Comparison of ENCODE assay signal across 9 cellular contexts in genomic region chr5:136192526-136193395, GRCh38. TPM values are rescaled to one million over a fixed set of nuclear protein-coding genes. Genes with fewer than 3 reads are reported as not detected.
DNase-seq lines count a peak whose midpoint lies in the region; ATAC-seq and TF ChIP-seq lines count a peak whose summit lies in the region.
"Had no signal": no experiment of that assay in that cellular context is flagged by ENCODE, and none has a peak within 500 bp of the region (broad histone marks: within the 10 kb centered on the region; RNA-seq: fewer than 3 reads in every experiment).

Gene SMIM32, minus strand, starts transcription at chr5:136193162. Its CDS starts 638 bp downstream, at chr5:136192524.

- DNase-seq in NCI-H1417 (lab: John Stamatoyannopoulos, UW) (peak in 2 of 3 experiments; percentile 53 to 67), NCI-H1417 treated with DMSO at 0.1 percent for 48 hours (lab: John Stamatoyannopoulos, UW) (no peak), brain microvascular endothelial cell (no peak), left kidney (ENCODE audit: low read depth, low spot score) (peak; percentile 87), suprapubic skin (ENCODE audit: low spot score in 2 of 2) (no peak)
- no peak for DNase-seq in activated T-helper 2 cell treated with anti-CD3 and anti-CD28 coated beads, Interferon-gamma antibody, Interleukin-2, Interleukin-4, amounts not matched to agents 10 μg/mL and 5 μg/mL and 100 μg/mL, durations not matched to agents 14 hours and 24 hours and 36 hours (ENCODE audit: low spot score)

- TF ChIP-seq EP300 in suprapubic skin (IDR thresholded peaks at IDR 0.05), result no peak

- H3K27ac ChIP-seq in brain microvascular endothelial cell (no peak within 1 kb of the TSS), suprapubic skin (no peak within 1 kb of the TSS)
- H3K27ac ChIP-seq: A549 had no signal

- no peak for ATAC-seq in HG02840 (IDR thresholded peaks at IDR 0.05; ENCODE audit: low FRiP score, unreplicated experiment)
- ATAC-seq in HG02981 (IDR thresholded peaks at IDR 0.05; ENCODE audit: unreplicated experiment), result no peak

- TF ChIP-seq POLR2A in suprapubic skin (IDR thresholded peaks at IDR 0.05), result no peak

- no peaks in the 10 kb centered on the region for H3K4me1 Mint-ChIP-seq in activated T-helper 2 cell treated with anti-CD3 and anti-CD28 coated beads, Interferon-gamma antibody, Interleukin-2, Interleukin-4, amounts not matched to agents 10 μg/mL and 5 μg/mL and 100 μg/mL, durations not matched to agents 14 hours and 24 hours and 36 hours (ENCODE audit: low read depth)

- TF ChIP-seq CTCF in brain microvascular endothelial cell (IDR thresholded peaks at IDR 0.05; ENCODE audit: low read depth, low read length, missing control alignments) (no peak), suprapubic skin (IDR thresholded peaks at IDR 0.05) (no peak)

- in situ Hi-C loops in brain microvascular endothelial cell (cut with HindIII; ENCODE audit: low pct_ligation_motif_present, low sequenced_read_pairs), result loop anchor here (25.0 kb wide), 1 partner anchor 305 kb away; the partner anchor contains the start of gene IL9

- WGBS in suprapubic skin, result 1% methylated on average over 31 of the region's 82 CpGs

- H3K4me3 Mint-ChIP-seq in activated T-helper 2 cell treated with anti-CD3 and anti-CD28 coated beads, Interferon-gamma antibody, Interleukin-2, Interleukin-4, amounts not matched to agents 10 μg/mL and 5 μg/mL and 100 μg/mL, durations not matched to agents 14 hours and 24 hours and 36 hours (ENCODE audit: low read depth), result no peak within 1 kb of the TSS

- H3K27me3 ChIP-seq in brain microvascular endothelial cell (replicated peaks) (peaks cover 33% of the 10 kb centered on the region), suprapubic skin (peaks cover 31% of the 10 kb centered on the region)

- H3K36me3 ChIP-seq in brain microvascular endothelial cell (replicated peaks), result no peaks in the 10 kb centered on the region
- peaks cover 10% of the 10 kb centered on the region for H3K36me3 ChIP-seq in suprapubic skin

- no peaks in the 10 kb centered on the region for H3K9me3 Mint-ChIP-seq in activated T-helper 2 cell treated with anti-CD3 and anti-CD28 coated beads, Interferon-gamma antibody, Interleukin-2, Interleukin-4, amounts not matched to agents 10 μg/mL and 5 μg/mL and 100 μg/mL, durations not matched to agents 14 hours and 24 hours and 36 hours

- H3K4me1 ChIP-seq in suprapubic skin, result peaks cover 27% of the 10 kb centered on the region
- H3K4me1 ChIP-seq: A549 had no signal

- peaks cover 41% of the 10 kb centered on the region for H3K27me3 Mint-ChIP-seq in activated T-helper 2 cell treated with anti-CD3 and anti-CD28 coated beads, Interferon-gamma antibody, Interleukin-2, Interleukin-4, amounts not matched to agents 10 μg/mL and 5 μg/mL and 100 μg/mL, durations not matched to agents 14 hours and 24 hours and 36 hours (ENCODE audit: low read depth)

- intact Hi-C loops in activated T-helper 2 cell treated with anti-CD3 and anti-CD28 coated beads, Interferon-gamma antibody, Interleukin-2, Interleukin-4, amounts not matched to agents 10 μg/mL and 5 μg/mL and 100 μg/mL, durations not matched to agents 14 hours and 24 hours and 36 hours (cut with micrococcal nuclease), result no loop called here

- peak within 1 kb of the TSS; percentile 37 for H3K4me3 ChIP-seq in brain microvascular endothelial cell (ENCODE audit: low read depth, low read length)
- peak within 1 kb of the TSS; percentile 51 for H3K4me3 ChIP-seq in suprapubic skin
- H3K4me3 ChIP-seq: A549 had no signal

- no peaks in the 10 kb centered on the region for H3K36me3 Mint-ChIP-seq in activated T-helper 2 cell treated with anti-CD3 and anti-CD28 coated beads, Interferon-gamma antibody, Interleukin-2, Interleukin-4, amounts not matched to agents 10 μg/mL and 5 μg/mL and 100 μg/mL, durations not matched to agents 14 hours and 24 hours and 36 hours (ENCODE audit: low read depth)

- H3K9me3 ChIP-seq in suprapubic skin, result no peaks in the 10 kb centered on the region
- H3K9me3 ChIP-seq: A549 had no signal

- H3K27ac Mint-ChIP-seq in activated T-helper 2 cell treated with anti-CD3 and anti-CD28 coated beads, Interferon-gamma antibody, Interleukin-2, Interleukin-4, amounts not matched to agents 10 μg/mL and 5 μg/mL and 100 μg/mL, durations not matched to agents 14 hours and 24 hours and 36 hours, result no peak within 1 kb of the TSS

RNA-seq across cellular contexts. Expression of gene SMIM32, which starts in this region (rescaled TPM):
- not detected for total RNA-seq in suprapubic skin
- total RNA-seq in activated T-helper 2 cell treated with anti-CD3 and anti-CD28 coated beads, Interferon-gamma antibody, Interleukin-2, Interleukin-4, amounts not matched to agents 10 μg/mL and 5 μg/mL and 100 μg/mL, durations not matched to agents 14 hours and 24 hours and 36 hours, result not detected in 2 replicates

Comparison
In these comparisons a context has a peak if more than half of its experiments do, and no peak if none do; other contexts are left out.
1. DNase-seq: peak in NCI-H1417 (2 of 3) and left kidney (single experiment); none in NCI-H1417 treated with DMSO at 0.1 percent for 48 hours (single experiment), brain microvascular endothelial cell (single experiment), suprapubic skin (0 of 2) and activated T-helper 2 cell treated with anti-CD3 and anti-CD28 coated beads, Interferon-gamma antibody, Interleukin-2, Interleukin-4, amounts not matched to agents 10 μg/mL and 5 μg/mL and 100 μg/mL, durations not matched to agents 14 hours and 24 hours and 36 hours (single experiment).